12 cellular contexts compared by ENCODE assay signal in genomic region chr20:8757146-8757545, GRCh38.
A peak's percentile ranks its signal among the peaks of the same experiment; 100 is the strongest.
DNase-seq lines count a peak whose midpoint lies in the region; ATAC-seq and TF ChIP-seq lines count a peak whose summit lies in the region.
"Had no signal": no experiment of that assay in that cellular context is flagged by ENCODE, and none has a peak within 500 bp of the region (broad histone marks: within the 10 kb centered on the region; RNA-seq: fewer than 3 reads in every experiment).

No MANE protein-coding gene starts in this region.

- H3K9ac ChIP-seq in GM23248: no peak overlapping the region

- H3K27ac Mint-ChIP-seq in Calu3 (ENCODE audit: unreplicated experiment): no peak overlapping the region
- H3K27ac Mint-ChIP-seq: stimulated activated naive B cell treated with anti-CD40 and anti-IgM and Interleukin-4, amounts not matched to agents 10 μg/mL and 1 μg/mL and 100 μg/mL, for 72 hours had no signal

- CTCF ChIA-PET in AG04449 (lab: Yijun Ruan, JAX): interaction anchor here (0.8 to 4.0 kb wide), 17 partner anchors 8 to 853 kb away, joined by 3 to 35 read pairs (median 4); no protein-coding TSS in a partner anchor
- CTCF ChIA-PET in Calu3 (lab: Charles Lee): interaction anchor here (1.2 kb wide), 1 partner anchor 636 kb away, joined by 6 read pairs; no protein-coding TSS in a partner anchor

- H3K9me3 Mint-ChIP-seq in Calu3 (ENCODE audit: low read depth, unreplicated experiment): no peaks in the 10 kb centered on the region
- H3K9me3 Mint-ChIP-seq: CD4-positive, alpha-beta memory T cell; natural killer cell; stimulated activated naive B cell treated with anti-CD40 and anti-IgM and Interleukin-4, amounts not matched to agents 10 μg/mL and 1 μg/mL and 100 μg/mL, for 72 hours had no signal

- H3F3A ChIP-seq in GM23248 (ENCODE audit: insufficient read depth): peaks cover 21% of the 10 kb centered on the region

- H3K36me3 ChIP-seq in GM23248 (ENCODE audit: low read depth): no peaks in the 10 kb centered on the region

- H3K4me3 Mint-ChIP-seq in Calu3 (ENCODE audit: low read depth, unreplicated experiment): no peak overlapping the region
- H3K4me3 Mint-ChIP-seq: CD4-positive, alpha-beta memory T cell; natural killer cell; stimulated activated naive B cell treated with anti-CD40 and anti-IgM and Interleukin-4, amounts not matched to agents 10 μg/mL and 1 μg/mL and 100 μg/mL, for 72 hours had no signal

- peaks cover 18% of the 10 kb centered on the region for H3K4me1 ChIP-seq in GM23248 (ENCODE audit: insufficient read depth)

- H3K36me3 Mint-ChIP-seq in Calu3 (ENCODE audit: insufficient read depth, unreplicated experiment): no peaks in the 10 kb centered on the region
- H3K36me3 Mint-ChIP-seq: stimulated activated naive B cell treated with anti-CD40 and anti-IgM and Interleukin-4, amounts not matched to agents 10 μg/mL and 1 μg/mL and 100 μg/mL, for 72 hours had no signal

- DNase-seq in AG04449 (ENCODE audit: low read depth, low spot score) (peak; percentile 49), GM23248 (peak; percentile 90), foreskin fibroblast (peak; percentile 85 to 91), Calu3 (no peak), T-helper 9 cell (no peak)
- DNase-seq in activated CD4-positive, alpha-beta T cell treated with anti-CD3 and anti-CD28 coated beads for 1 hour: no peak
- DNase-seq: activated T-cell treated with anti-CD3 and anti-CD28 coated beads, Interleukin-2, amount 50 U/mL, for 48 hours; CD4-positive, alpha-beta memory T cell; natural killer cell; stimulated activated naive B cell treated with anti-CD40 and anti-IgM and Interleukin-4, amounts not matched to agents 10 μg/mL and 1 μg/mL and 100 μg/mL, for 72 hours had no signal

- H3K27ac ChIP-seq in GM23248: peak overlapping the region; percentile 72

- no peaks in the 10 kb centered on the region for H3K4me1 Mint-ChIP-seq in Calu3 (ENCODE audit: low read depth, unreplicated experiment)
- H3K4me1 Mint-ChIP-seq: stimulated activated naive B cell treated with anti-CD40 and anti-IgM and Interleukin-4, amounts not matched to agents 10 μg/mL and 1 μg/mL and 100 μg/mL, for 72 hours had no signal

- no TSS peak for BruUV-seq in Calu3 (replicated peaks; lab: Mats Ljungman, UMichigan)

- POLR2A ChIA-PET in AG04449 (lab: Yijun Ruan, JAX): no interaction called here

- no peak overlapping the region for H2AFZ ChIP-seq in GM23248

- H3K27me3 Mint-ChIP-seq in Calu3 (ENCODE audit: unreplicated experiment): no peaks in the 10 kb centered on the region
- H3K27me3 Mint-ChIP-seq: CD4-positive, alpha-beta memory T cell; stimulated activated naive B cell treated with anti-CD40 and anti-IgM and Interleukin-4, amounts not matched to agents 10 μg/mL and 1 μg/mL and 100 μg/mL, for 72 hours had no signal

- intact Hi-C loops in Calu3 (cut with micrococcal nuclease; ENCODE audit: unreplicated experiment): loop anchor here (10.0 kb wide), 1 partner anchor 598 kb away; no protein-coding TSS in a partner anchor

- no peaks in the 10 kb centered on the region for H4K20me1 ChIP-seq in GM23248 (ENCODE audit: insufficient read depth)

- no peaks in the 10 kb centered on the region for H3K9me3 ChIP-seq in GM23248 (ENCODE audit: low read depth)

- H3K4me2 ChIP-seq in GM23248 (ENCODE audit: unreplicated experiment): peak overlapping the region; percentile 57

- 8 to 11% methylated on average over 4 of the region's 4 CpGs for WGBS in GM23248 (ENCODE audit: low coverage in 1 of 2, low lambda C conversion rate in 2 of 2, missing lambda C conversion rate in 2 of 2), 2 experiments

- H3K4me3 ChIP-seq in AG04449 (ENCODE audit: low read depth, low read length) (no peak overlapping the region), GM23248 (no peak overlapping the region), foreskin fibroblast (ENCODE audit: low read depth in 1 of 2, low read length in 2 of 2) (no peak overlapping the region)

- ATAC-seq in SK-N-SH treated with all-trans-retinoic acid at 6 μM for 48 hours (peak; percentile 74), GM18498 (IDR thresholded peaks at IDR 0.05; ENCODE audit: unreplicated experiment) (no peak)

- no peaks in the 10 kb centered on the region for H3K9me2 ChIP-seq in GM23248 (ENCODE audit: insufficient read depth)

- H3K27me3 ChIP-seq in GM23248 (replicated peaks; ENCODE audit: insufficient read depth): no peaks in the 10 kb centered on the region

- no peaks in the 10 kb centered on the region for H3K79me2 ChIP-seq in GM23248 (ENCODE audit: insufficient read depth)

- TF ChIP-seq CTCF in AG04449 (IDR thresholded peaks at IDR 0.05; ENCODE audit: insufficient read depth, low read length, missing control alignments): peak; percentile 8
- peak; percentile 14 for TF ChIP-seq CTCF in foreskin fibroblast (IDR thresholded peaks at IDR 0.05; ENCODE audit: low read depth, low read length)
- TF ChIP-seq CTCF in Calu3 (IDR thresholded peaks at IDR 0.05; ENCODE audit: unreplicated experiment): no peak

- in situ Hi-C loops in GM23248 (cut with MboI): loop anchor here (25.0 kb wide), 1 partner anchor 855 kb away; no protein-coding TSS in a partner anchor

TF ChIP-seq in SK-N-SH treated with all-trans-retinoic acid at 6 μM for 48 hours, 23 proteins besides CTCF, POLR2A, EP300 and RAD21:
- TF ChIP-seq ESRRG (CRISPR knock-in tag; IDR thresholded peaks at IDR 0.05) (no peak), SNAI2 (CRISPR knock-in tag; IDR thresholded peaks at IDR 0.05) (no peak), TOX (CRISPR knock-in tag; IDR thresholded peaks at IDR 0.05; ENCODE audit: borderline replicate concordance) (0 out of 2 replicates have a peak, but pooled peaks have one; percentile 32)

Comparison
In these comparisons a context has a peak if more than half of its experiments do, and no peak if none do; other contexts are left out.
1. DNase-seq: peak in AG04449 (single experiment), GM23248 (single experiment) and foreskin fibroblast (2 of 2); none in activated CD4-positive, alpha-beta T cell treated with anti-CD3 and anti-CD28 coated beads for 1 hour (single experiment), Calu3 (single experiment) and T-helper 9 cell (single experiment).